In genomic region chr11:72738199-72739141, GRCh38 we compare ENCODE assay signal across 8 cellular contexts. TPM values are rescaled to one million over a fixed set of nuclear protein-coding genes. Genes with fewer than 3 reads are reported as not detected.
DNase-seq lines count a peak whose midpoint lies in the region; ATAC-seq and TF ChIP-seq lines count a peak whose summit lies in the region.

No MANE protein-coding gene starts in this region.

- no peaks in the 10 kb centered on the region for H3K9me2 ChIP-seq in OCI-LY1 (ENCODE audit: low read depth, low read length)

- intact Hi-C loops in CD4-positive, alpha-beta memory T cell (cut with micrococcal nuclease), result no loop called here

- no peaks in the 10 kb centered on the region for H3K36me3 Mint-ChIP-seq in CD4-positive, alpha-beta memory T cell

- WGBS in smooth muscle cell (ENCODE audit: low lambda C conversion rate), result 91% methylated on average over 9 of the region's 11 CpGs

- H3K4me1 ChIP-seq in CD4-positive, alpha-beta memory T cell (ENCODE audit: insufficient read depth, low read length), result peaks cover 69% of the 10 kb centered on the region
- peaks cover 66% of the 10 kb centered on the region for H3K4me1 ChIP-seq in OCI-LY1 (ENCODE audit: insufficient read depth, low read length, severe bottlenecking)
- peaks cover 14% of the 10 kb centered on the region for H3K4me1 ChIP-seq in smooth muscle cell (ENCODE audit: low read depth)

- no peaks in the 10 kb centered on the region for H3K9me3 Mint-ChIP-seq in CD4-positive, alpha-beta memory T cell

- no peaks in the 10 kb centered on the region for H4K20me1 ChIP-seq in OCI-LY1 (ENCODE audit: insufficient read depth, low read length)
- peaks cover 2% of the 10 kb centered on the region for H4K20me1 ChIP-seq in smooth muscle cell (ENCODE audit: low read depth)

- H3K79me2 ChIP-seq in OCI-LY1 (ENCODE audit: insufficient read depth, low read length) (no peaks in the 10 kb centered on the region), smooth muscle cell (ENCODE audit: low read depth) (peaks cover 15% of the 10 kb centered on the region)

- peak overlapping the region; percentile 54 for H3K27ac ChIP-seq in CD4-positive, alpha-beta memory T cell (ENCODE audit: low read depth, low read length)
- H3K27ac ChIP-seq in OCI-LY1 (ENCODE audit: low read depth, low read length, poor library complexity, severe bottlenecking), result peak overlapping the region; percentile 89
- peak overlapping the region; percentile 94 for H3K27ac ChIP-seq in smooth muscle cell (ENCODE audit: low read depth)

- peak; percentile 35 for ATAC-seq in GM21447 (IDR thresholded peaks at IDR 0.05; ENCODE audit: unreplicated experiment)

- H3K27me3 ChIP-seq in CD4-positive, alpha-beta memory T cell (ENCODE audit: insufficient read depth, low read length), result no peaks in the 10 kb centered on the region
- H3K27me3 ChIP-seq in OCI-LY1 (ENCODE audit: insufficient read depth, low read length), result no peaks in the 10 kb centered on the region
- H3K27me3 ChIP-seq in smooth muscle cell (ENCODE audit: low read depth), result no peaks in the 10 kb centered on the region

- peaks cover 49 to 81% (median 63%) of the 10 kb centered on the region in 4 donors for H3K4me1 Mint-ChIP-seq in CD4-positive, alpha-beta memory T cell

- H3K27ac Mint-ChIP-seq in CD4-positive, alpha-beta memory T cell, result peak overlapping the region; percentile 89 to 100 (median 98)

- H3K9me3 ChIP-seq in CD4-positive, alpha-beta memory T cell (ENCODE audit: control insufficient read depth in 1 of 2, low read length in 2 of 2), result no peaks in the 10 kb centered on the region
- H3K9me3 ChIP-seq in OCI-LY1 (ENCODE audit: low read length) (no peaks in the 10 kb centered on the region), smooth muscle cell (replicated peaks; ENCODE audit: low read depth) (no peaks in the 10 kb centered on the region)

- H3K9ac ChIP-seq in OCI-LY1 (ENCODE audit: low read length) (peak overlapping the region; percentile 57; the same call in 1 of the 2 replicates), smooth muscle cell (ENCODE audit: low read depth) (no peak overlapping the region)

- H3F3A ChIP-seq in OCI-LY1 (ENCODE audit: insufficient read depth, low read length), result no peaks in the 10 kb centered on the region
- peaks cover 15% of the 10 kb centered on the region for H3F3A ChIP-seq in smooth muscle cell (ENCODE audit: low read depth)

- H3K4me2 ChIP-seq in OCI-LY1 (ENCODE audit: low read length), result peak overlapping the region; percentile 54
- H3K4me2 ChIP-seq in smooth muscle cell, result no peak overlapping the region

- no peaks in the 10 kb centered on the region for H3K27me3 Mint-ChIP-seq in CD4-positive, alpha-beta memory T cell

- DNase-seq in CD4-positive, alpha-beta memory T cell, result no peak
- peak; percentile 73 for DNase-seq in fibroblast of mammary gland (ENCODE audit: low read depth)
- no peak for DNase-seq in smooth muscle cell (lab: John Stamatoyannopoulos, UW; ENCODE audit: unreplicated experiment)
- DNase-seq in NCI-H1092 treated with DMSO at 0.1 percent for 48 hours (lab: John Stamatoyannopoulos, UW), result no peak
- no peak for DNase-seq in dermis blood vessel endothelial cell
- DNase-seq in DMS 273 (lab: John Stamatoyannopoulos, UW; ENCODE audit: unreplicated experiment), result no peak

- CTCF ChIA-PET in CD4-positive, alpha-beta memory T cell (lab: Charles Lee; ENCODE audit: partially characterized antibody), result interaction anchor here (0.6 to 1.9 kb wide), 3 partner anchors 17 to 56 kb away, joined by 3 to 6 read pairs (median 4); partner anchors contain the start of gene STARD10

- H3K36me3 ChIP-seq in CD4-positive, alpha-beta memory T cell (ENCODE audit: insufficient read depth, low read length), result no peaks in the 10 kb centered on the region
- no peaks in the 10 kb centered on the region for H3K36me3 ChIP-seq in OCI-LY1 (ENCODE audit: insufficient read depth, low read length)
- H3K36me3 ChIP-seq in smooth muscle cell (ENCODE audit: low read depth), result no peaks in the 10 kb centered on the region

- no peak overlapping the region for H2AFZ ChIP-seq in OCI-LY1 (ENCODE audit: low read length)
- no peak overlapping the region for H2AFZ ChIP-seq in smooth muscle cell (ENCODE audit: low read depth)

- peak overlapping the region in 5 of 8 donors; percentile 25 to 77 (median 51) for H3K4me3 Mint-ChIP-seq in CD4-positive, alpha-beta memory T cell

- TF ChIP-seq CTCF in OCI-LY1 (IDR thresholded peaks at IDR 0.05; ENCODE audit: low read length) (no peak), fibroblast of mammary gland (conservative IDR thresholded peaks at IDR 0.05; ENCODE audit: control insufficient read depth, insufficient read depth, low read depth, low read length) (no peak), smooth muscle cell (IDR thresholded peaks at IDR 0.05; ENCODE audit: borderline replicate concordance, insufficient read depth, poor library complexity, severe bottlenecking) (no peak)

- POLR2A ChIA-PET in CD4-positive, alpha-beta memory T cell (lab: Charles Lee; ENCODE audit: partially characterized antibody), result interaction anchor here (1.7 to 2.6 kb wide), 3 partner anchors 13 to 56 kb away, joined by 4 to 9 read pairs (median 5); partner anchors contain the start of genes ARAP1 and STARD10

- no peak overlapping the region for H3K4me3 ChIP-seq in CD4-positive, alpha-beta memory T cell (ENCODE audit: low read length in 2 of 2)
- H3K4me3 ChIP-seq in OCI-LY1 (ENCODE audit: low read depth, low read length, poor library complexity, severe bottlenecking) (peak overlapping the region; percentile 42), fibroblast of mammary gland (ENCODE audit: control insufficient read depth, low read depth, low read length) (no peak overlapping the region), smooth muscle cell (no peak overlapping the region)

RNA-seq across cellular contexts. Expression of gene ARAP1, which starts 13.7 kb away (rescaled TPM):
- 100 to 1,000 TPM; 144 to 157 TPM for total RNA-seq in CD4-positive, alpha-beta memory T cell
- 10 to 100 TPM in 1 of 2 donors, 1 to 10 TPM in 1; 9.5 to 36.8 TPM for polyA plus RNA-seq in CD4-positive, alpha-beta memory T cell
- total RNA-seq in smooth muscle cell (45.2 and 65.3 TPM in 2 replicates), dermis blood vessel endothelial cell (80.0 and 127 TPM in 2 replicates)
- polyA plus RNA-seq in smooth muscle cell, result 45.6 and 54.2 TPM in 2 replicates

RNA-seq across cellular contexts. Expression of gene STARD10, which starts 55.4 kb away (rescaled TPM):
- total RNA-seq in CD4-positive, alpha-beta memory T cell, result 10 to 100 TPM; 23.0 to 23.5 TPM
- polyA plus RNA-seq in CD4-positive, alpha-beta memory T cell, result 10 to 100 TPM; 24.9 to 27.0 TPM
- total RNA-seq in smooth muscle cell, result 87.7 and 113 TPM in 2 replicates
- polyA plus RNA-seq in smooth muscle cell, result 130 and 249 TPM in 2 replicates
- 35.7 and 60.4 TPM in 2 replicates for total RNA-seq in dermis blood vessel endothelial cell
